Comparison of ENCODE assay signal across 11 cellular contexts in the genomic region with DNA sequence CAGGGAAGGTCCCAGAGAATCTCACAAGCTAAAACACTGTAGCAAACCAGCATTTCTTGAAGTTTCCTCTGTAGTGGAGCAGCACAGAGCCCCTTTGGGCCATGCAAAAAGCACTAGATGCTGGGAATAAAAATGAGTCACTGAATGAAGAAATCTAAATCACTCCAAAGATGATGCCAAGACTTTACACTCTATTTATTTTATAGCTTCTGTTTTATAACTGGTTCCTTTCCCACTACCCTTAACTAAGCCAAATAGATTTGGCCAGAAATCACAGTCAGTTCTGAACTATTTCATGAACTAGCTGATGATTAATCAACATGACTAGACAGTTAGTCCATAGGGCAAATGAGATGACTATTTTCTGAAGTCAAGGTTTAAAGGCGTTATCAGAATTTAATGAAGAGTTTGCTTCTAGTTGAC.
DNase-seq lines count a peak whose midpoint lies in the region; ATAC-seq, FAIRE-seq and TF ChIP-seq lines count a peak whose summit lies in the region.
"Had no signal": no experiment of that assay in that cellular context is flagged by ENCODE, and none has a peak within 500 bp of the region (broad histone marks: within the 10 kb centered on the region; RNA-seq: fewer than 3 reads in every experiment).

No MANE protein-coding gene starts in this region.

- DNase-seq in MG63: peak; percentile 49
- DNase-seq in dedifferentiated amniotic fluid mesenchymal stem cell (ENCODE audit: extremely low spot score): peak; percentile 52
- peak; percentile 42 for DNase-seq in urothelium cell line (ENCODE audit: low spot score)
- DNase-seq in C1 segment of cervical spinal cord (lab: John Stamatoyannopoulos, UW): no peak
- no peak for DNase-seq in DMS79 treated with DMSO at 0.1 percent for 48 hours (lab: John Stamatoyannopoulos, UW)
- no peak for DNase-seq in substantia nigra (lab: John Stamatoyannopoulos, UW)
- DNase-seq: activated naive CD8-positive, alpha-beta T cell treated with anti-CD3 and anti-CD28 coated beads, Interleukin-2, amount 10 ng/mL, durations not matched to agents 7 days and 5 days; stimulated activated CD4-positive, alpha-beta T cell treated with anti-CD3 and anti-CD28 coated beads, Interleukin-1b, Interleukin-23, amount 100 ng/mL, for 48 hours had no signal

- ATAC-seq in HG02763 (IDR thresholded peaks at IDR 0.05; ENCODE audit: unreplicated experiment): no peak
- ATAC-seq: WTC11 had no signal

- TF ChIP-seq CTCF in liver (IDR thresholded peaks at IDR 0.05; ENCODE audit: low read depth, low read length, missing input control): peak; percentile 4

- H3K4me1 ChIP-seq in liver (ENCODE audit: control insufficient read depth in 4 of 4, insufficient read depth in 4 of 4, low read length in 3 of 4): peaks cover 20 to 51% (median 25%) of the 10 kb centered on the region in 4 donors

- peak overlapping the region; percentile 8 to 45 for H3K9ac ChIP-seq in liver (ENCODE audit: low read depth in 1 of 2, low read length in 2 of 2)

- H3K27ac ChIP-seq in liver (ENCODE audit: low read depth in 1 of 2, low read length in 2 of 2) (peak overlapping the region; percentile 83 to 89), substantia nigra (ENCODE audit: low read depth, low read length, poor library complexity, severe bottlenecking) (no peak overlapping the region)

- H3K9me3 ChIP-seq in MG63: no peaks in the 10 kb centered on the region
- no peaks in the 10 kb centered on the region for H3K9me3 ChIP-seq in liver (ENCODE audit: control insufficient read depth in 4 of 4, low read length in 3 of 4)

- WGBS in liver: 28% methylated on average over 1 of the region's 1 CpG

- peak; percentile 49 to 50 for TF ChIP-seq RAD21 in liver (IDR thresholded peaks at IDR 0.05)

- peak; percentile 46 for FAIRE-seq in urothelium cell line (lab: Jason Lieb, UNC)

- no peak overlapping the region for H3K4me3 ChIP-seq in MG63
- no peak overlapping the region for H3K4me3 ChIP-seq in liver (ENCODE audit: low read depth in 1 of 3, low read length in 3 of 3)

- H3K36me3 ChIP-seq in MG63 (peaks cover 48% of the 10 kb centered on the region), liver (ENCODE audit: control insufficient read depth in 4 of 4, insufficient read depth in 3 of 4, low read depth in 1 of 4, low read length in 3 of 4) (no peaks in the 10 kb centered on the region)

- H3K27me3 ChIP-seq in MG63 (no peaks in the 10 kb centered on the region), liver (ENCODE audit: control insufficient read depth in 4 of 4, insufficient read depth in 4 of 4, low read length in 3 of 4) (no peaks in the 10 kb centered on the region)

TF ChIP-seq in liver, 16 proteins besides CTCF, POLR2A, EP300 and RAD21:
- TF ChIP-seq EGR1 (IDR thresholded peaks at IDR 0.05; ENCODE audit: low read depth in 2 of 2) (peak in 1 of 2 donors; percentile 19), HNF4G (IDR thresholded peaks at IDR 0.05) (peak; percentile 39), NR2F2 (IDR thresholded peaks at IDR 0.05) (peak; percentile 49), HNF4A (conservative IDR thresholded peaks at IDR 0.05) (peak; percentile 90 to 92), MAX (IDR thresholded peaks at IDR 0.05) (peak; percentile 59), GABPA (IDR thresholded peaks at IDR 0.05 in 1 of 2, conservative IDR thresholded peaks at IDR 0.05 in 1 of 2) (no peak), JUND (IDR thresholded peaks at IDR 0.05) (peak; percentile 99), TAF1 (conservative IDR thresholded peaks at IDR 0.05) (no peak), FOXA2 (IDR thresholded peaks at IDR 0.05) (peak; percentile 61), FOXA1 (IDR thresholded peaks at IDR 0.05) (peak; percentile 72), RXRA (IDR thresholded peaks at IDR 0.05) (peak; percentile 80 to 86), YY1 (IDR thresholded peaks at IDR 0.05) (peak; percentile 58), SP1 (IDR thresholded peaks at IDR 0.05) (peak; percentile 89)
- TF ChIP-seq, protein P1, sequence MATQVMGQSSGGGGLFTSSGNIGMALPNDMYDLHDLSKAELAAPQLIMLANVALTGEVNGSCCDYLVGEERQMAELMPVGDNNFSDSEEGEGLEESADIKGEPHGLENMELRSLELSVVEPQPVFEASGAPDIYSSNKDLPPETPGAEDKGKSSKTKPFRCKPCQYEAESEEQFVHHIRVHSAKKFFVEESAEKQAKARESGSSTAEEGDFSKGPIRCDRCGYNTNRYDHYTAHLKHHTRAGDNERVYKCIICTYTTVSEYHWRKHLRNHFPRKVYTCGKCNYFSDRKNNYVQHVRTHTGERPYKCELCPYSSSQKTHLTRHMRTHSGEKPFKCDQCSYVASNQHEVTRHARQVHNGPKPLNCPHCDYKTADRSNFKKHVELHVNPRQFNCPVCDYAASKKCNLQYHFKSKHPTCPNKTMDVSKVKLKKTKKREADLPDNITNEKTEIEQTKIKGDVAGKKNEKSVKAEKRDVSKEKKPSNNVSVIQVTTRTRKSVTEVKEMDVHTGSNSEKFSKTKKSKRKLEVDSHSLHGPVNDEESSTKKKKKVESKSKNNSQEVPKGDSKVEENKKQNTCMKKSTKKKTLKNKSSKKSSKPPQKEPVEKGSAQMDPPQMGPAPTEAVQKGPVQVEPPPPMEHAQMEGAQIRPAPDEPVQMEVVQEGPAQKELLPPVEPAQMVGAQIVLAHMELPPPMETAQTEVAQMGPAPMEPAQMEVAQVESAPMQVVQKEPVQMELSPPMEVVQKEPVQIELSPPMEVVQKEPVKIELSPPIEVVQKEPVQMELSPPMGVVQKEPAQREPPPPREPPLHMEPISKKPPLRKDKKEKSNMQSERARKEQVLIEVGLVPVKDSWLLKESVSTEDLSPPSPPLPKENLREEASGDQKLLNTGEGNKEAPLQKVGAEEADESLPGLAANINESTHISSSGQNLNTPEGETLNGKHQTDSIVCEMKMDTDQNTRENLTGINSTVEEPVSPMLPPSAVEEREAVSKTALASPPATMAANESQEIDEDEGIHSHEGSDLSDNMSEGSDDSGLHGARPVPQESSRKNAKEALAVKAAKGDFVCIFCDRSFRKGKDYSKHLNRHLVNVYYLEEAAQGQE (IDR thresholded peaks at IDR 0.05): no peak
- TF ChIP-seq, protein P2, sequence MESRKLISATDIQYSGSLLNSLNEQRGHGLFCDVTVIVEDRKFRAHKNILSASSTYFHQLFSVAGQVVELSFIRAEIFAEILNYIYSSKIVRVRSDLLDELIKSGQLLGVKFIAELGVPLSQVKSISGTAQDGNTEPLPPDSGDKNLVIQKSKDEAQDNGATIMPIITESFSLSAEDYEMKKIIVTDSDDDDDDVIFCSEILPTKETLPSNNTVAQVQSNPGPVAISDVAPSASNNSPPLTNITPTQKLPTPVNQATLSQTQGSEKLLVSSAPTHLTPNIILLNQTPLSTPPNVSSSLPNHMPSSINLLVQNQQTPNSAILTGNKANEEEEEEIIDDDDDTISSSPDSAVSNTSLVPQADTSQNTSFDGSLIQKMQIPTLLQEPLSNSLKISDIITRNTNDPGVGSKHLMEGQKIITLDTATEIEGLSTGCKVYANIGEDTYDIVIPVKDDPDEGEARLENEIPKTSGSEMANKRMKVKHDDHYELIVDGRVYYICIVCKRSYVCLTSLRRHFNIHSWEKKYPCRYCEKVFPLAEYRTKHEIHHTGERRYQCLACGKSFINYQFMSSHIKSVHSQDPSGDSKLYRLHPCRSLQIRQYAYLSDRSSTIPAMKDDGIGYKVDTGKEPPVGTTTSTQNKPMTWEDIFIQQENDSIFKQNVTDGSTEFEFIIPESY (IDR thresholded peaks at IDR 0.05): peak; percentile 73
- TF ChIP-seq, protein P3, sequence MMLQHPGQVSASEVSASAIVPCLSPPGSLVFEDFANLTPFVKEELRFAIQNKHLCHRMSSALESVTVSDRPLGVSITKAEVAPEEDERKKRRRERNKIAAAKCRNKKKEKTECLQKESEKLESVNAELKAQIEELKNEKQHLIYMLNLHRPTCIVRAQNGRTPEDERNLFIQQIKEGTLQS (IDR thresholded peaks at IDR 0.05): peak; percentile 98

Comparison
In these comparisons a context has a peak if more than half of its experiments do, and no peak if none do; other contexts are left out.
1. DNase-seq: peak in MG63 (single experiment), dedifferentiated amniotic fluid mesenchymal stem cell (single experiment) and urothelium cell line (single experiment); none in C1 segment of cervical spinal cord (0 of 14), DMS79 treated with DMSO at 0.1 percent for 48 hours (single experiment) and substantia nigra (0 of 49).